12 cellular contexts compared by ENCODE assay signal in genomic region chr12:122282066-122282465, GRCh38. TPM values are rescaled to one million over a fixed set of nuclear protein-coding genes. Genes with fewer than 3 reads are reported as not detected.
DNase-seq lines count a peak whose midpoint lies in the region; ATAC-seq, FAIRE-seq and TF ChIP-seq lines count a peak whose summit lies in the region.
"Had no signal": no experiment of that assay in that cellular context is flagged by ENCODE, and none has a peak within 500 bp of the region (broad histone marks: within the 10 kb centered on the region; RNA-seq: fewer than 3 reads in every experiment).

No MANE protein-coding gene starts in this region.

- FAIRE-seq in urothelium cell line (lab: Jason Lieb, UNC): no peak

- POLR2A ChIA-PET in MCF 10A (lab: Yijun Ruan, JAX): no interaction called here
- POLR2A ChIA-PET in naive thymus-derived CD4-positive, alpha-beta T cell (lab: Charles Lee): interaction anchor here (0.6 kb wide), 1 partner anchor 1286 kb away, joined by 3 read pairs; no protein-coding TSS in a partner anchor

- H3K27me3 ChIP-seq in breast epithelium (no peaks in the 10 kb centered on the region), body of pancreas (no peaks in the 10 kb centered on the region)
- H3K27me3 ChIP-seq in naive thymus-derived CD4-positive, alpha-beta T cell (ENCODE audit: control insufficient read depth in 2 of 2, insufficient read depth in 2 of 2, low read length in 2 of 2): no peaks in the 10 kb centered on the region
- H3K27me3 ChIP-seq: BLaER1 treated with 17β-estradiol and CSF1 and Interleukin-3, amounts not matched to agents 10 nM and 100 nM had no signal

- no peak overlapping the region for H3K27ac ChIP-seq in breast epithelium
- no peak overlapping the region for H3K27ac ChIP-seq in body of pancreas
- no peak overlapping the region for H3K27ac ChIP-seq in naive thymus-derived CD4-positive, alpha-beta T cell (ENCODE audit: low read depth, low read length)
- H3K27ac ChIP-seq: BLaER1 treated with 17β-estradiol and CSF1 and Interleukin-3, amounts not matched to agents 10 nM and 100 nM had no signal

- H3K27me3 Mint-ChIP-seq in MCF 10A (ENCODE audit: insufficient read depth, unreplicated experiment): no peaks in the 10 kb centered on the region
- no peaks in the 10 kb centered on the region for H3K27me3 Mint-ChIP-seq in naive thymus-derived CD4-positive, alpha-beta T cell

- no peaks in the 10 kb centered on the region for H3K9me3 ChIP-seq in breast epithelium
- H3K9me3 ChIP-seq in body of pancreas: no peaks in the 10 kb centered on the region
- no peaks in the 10 kb centered on the region for H3K9me3 ChIP-seq in naive thymus-derived CD4-positive, alpha-beta T cell (ENCODE audit: control insufficient read depth in 2 of 3, low read length in 3 of 3)
- H3K9me3 ChIP-seq: BLaER1 treated with 17β-estradiol and CSF1 and Interleukin-3, amounts not matched to agents 10 nM and 100 nM had no signal

- no peak overlapping the region for H3K4me3 Mint-ChIP-seq in MCF 10A (ENCODE audit: unreplicated experiment)
- H3K4me3 Mint-ChIP-seq in naive thymus-derived CD4-positive, alpha-beta T cell: no peak overlapping the region
- H3K4me3 Mint-ChIP-seq: mesothelial cell of epicardium had no signal

- WGBS in body of pancreas, 2 donors: 72 to 82% methylated on average over 4 of the region's 4 CpGs

- intact Hi-C loops in MCF 10A (cut with micrococcal nuclease) (no loop called here), breast epithelium (cut with DNase I; ENCODE audit: low total_unique reads) (no loop called here), body of pancreas (cut with DNase I) (no loop called here)
- intact Hi-C loops in naive thymus-derived CD4-positive, alpha-beta T cell (cut with micrococcal nuclease): no loop called here

- peaks cover 67% of the 10 kb centered on the region for H3K36me3 Mint-ChIP-seq in MCF 10A (ENCODE audit: insufficient read depth, unreplicated experiment)
- peaks cover 4 to 29% (median 10%) of the 10 kb centered on the region in 5 donors for H3K36me3 Mint-ChIP-seq in naive thymus-derived CD4-positive, alpha-beta T cell

- H3K36me3 ChIP-seq in breast epithelium (no peaks in the 10 kb centered on the region), body of pancreas (replicated peaks in 1 of 2; ENCODE audit: insufficient read depth in 1 of 2, low read depth in 2 of 2) (peaks cover 0 to 15% of the 10 kb centered on the region in 2 donors)
- H3K36me3 ChIP-seq in naive thymus-derived CD4-positive, alpha-beta T cell (ENCODE audit: control insufficient read depth in 2 of 3, insufficient read depth in 3 of 3, low read length in 3 of 3): peaks cover 0 to 24% (median 0%) of the 10 kb centered on the region in 3 experiments

- no peak overlapping the region for H3K27ac Mint-ChIP-seq in MCF 10A (ENCODE audit: low read depth, unreplicated experiment)
- H3K27ac Mint-ChIP-seq in naive thymus-derived CD4-positive, alpha-beta T cell: peak overlapping the region in 4 of 9 donors; percentile 12 to 43 (median 30)
- H3K27ac Mint-ChIP-seq: mesothelial cell of epicardium had no signal

- CTCF ChIA-PET in MCF 10A (lab: Yijun Ruan, JAX): interaction anchor here (0.7 to 1.0 kb wide), 2 partner anchors 31 to 74 kb away, joined by 4 to 5 read pairs; no protein-coding TSS in a partner anchor
- CTCF ChIA-PET in naive thymus-derived CD4-positive, alpha-beta T cell (lab: Charles Lee): interaction anchor here (0.8 kb wide), 1 partner anchor 361 kb away, joined by 3 read pairs; no protein-coding TSS in a partner anchor

- ATAC-seq in body of pancreas: no peak
- no peak for ATAC-seq in naive thymus-derived CD4-positive, alpha-beta T cell

- no peaks in the 10 kb centered on the region for H3K4me1 Mint-ChIP-seq in MCF 10A (ENCODE audit: insufficient read depth, unreplicated experiment)
- peaks cover 0 to 5% (median 0%) of the 10 kb centered on the region in 7 donors for H3K4me1 Mint-ChIP-seq in naive thymus-derived CD4-positive, alpha-beta T cell

- TF ChIP-seq CTCF in MCF 10A (IDR thresholded peaks at IDR 0.05; ENCODE audit: unreplicated experiment) (no peak), breast epithelium (IDR thresholded peaks at IDR 0.05) (no peak), body of pancreas (IDR thresholded peaks at IDR 0.05) (no peak)

- H3K4me3 ChIP-seq in breast epithelium (no peak overlapping the region), body of pancreas (no peak overlapping the region)
- no peak overlapping the region for H3K4me3 ChIP-seq in naive thymus-derived CD4-positive, alpha-beta T cell (ENCODE audit: low read length)
- H3K4me3 ChIP-seq: BLaER1 treated with 17β-estradiol and CSF1 and Interleukin-3, amounts not matched to agents 10 nM and 100 nM had no signal

- no TSS peak for BruUV-seq in MCF 10A (replicated peaks; lab: Mats Ljungman, UMichigan)

- peak; percentile 26 for DNase-seq in MCF 10A (ENCODE audit: unreplicated experiment)
- DNase-seq in breast epithelium (ENCODE audit: low spot score in 2 of 2): no peak
- DNase-seq in T1000 (lab: John Stamatoyannopoulos, UW): peak; percentile 72
- DNase-seq in glomerular visceral epithelial cell (ENCODE audit: extremely low spot score): peak; percentile 40
- peak; percentile 49 for DNase-seq in urothelium cell line (ENCODE audit: low spot score)
- no peak for DNase-seq in hippocampal formation (lab: John Stamatoyannopoulos, UW)
- no peak for DNase-seq in body of pancreas
- no peak for DNase-seq in naive thymus-derived CD4-positive, alpha-beta T cell
- DNase-seq: MV-4-11; NK-92 treated with Interleukin-12 subunit alpha and Interleukin-12 subunit beta, amount 100 ng/mL, for 24 hours had no signal

- TF ChIP-seq POLR2A in breast epithelium (IDR thresholded peaks at IDR 0.05) (no peak), body of pancreas (IDR thresholded peaks at IDR 0.05) (no peak)

- H3K9me3 Mint-ChIP-seq in MCF 10A (ENCODE audit: unreplicated experiment): no peaks in the 10 kb centered on the region
- H3K9me3 Mint-ChIP-seq in naive thymus-derived CD4-positive, alpha-beta T cell: no peaks in the 10 kb centered on the region
- H3K9me3 Mint-ChIP-seq: mesothelial cell of epicardium had no signal

- H3K4me1 ChIP-seq in breast epithelium (no peaks in the 10 kb centered on the region), body of pancreas (no peaks in the 10 kb centered on the region)
- H3K4me1 ChIP-seq in naive thymus-derived CD4-positive, alpha-beta T cell (ENCODE audit: control insufficient read depth in 2 of 2, insufficient read depth in 2 of 2, low read length in 2 of 2): no peaks in the 10 kb centered on the region
- H3K4me1 ChIP-seq: BLaER1 treated with 17β-estradiol and CSF1 and Interleukin-3, amounts not matched to agents 10 nM and 100 nM had no signal

RNA-seq across cellular contexts. Expression of gene VPS33A, which starts 15.8 kb away (rescaled TPM):
- 16.5 and 22.2 TPM in 2 replicates for total RNA-seq in MCF 10A (2022)
- total RNA-seq in breast epithelium: 10 to 100 TPM; 13.4 to 17.4 (median 14.4) TPM
- 1 to 10 TPM; 7.3 to 9.9 TPM for total RNA-seq in body of pancreas
- 10 to 100 TPM; 19.9 to 34.5 (median 31.4) TPM for total RNA-seq in naive thymus-derived CD4-positive, alpha-beta T cell
- 10 to 100 TPM; 18.0 to 28.3 TPM for polyA plus RNA-seq in naive thymus-derived CD4-positive, alpha-beta T cell

RNA-seq across cellular contexts. Expression of gene DIABLO, which starts 56.2 kb away (rescaled TPM):
- total RNA-seq in MCF 10A (2022) (69.6 and 70.1 TPM in 2 replicates), breast epithelium (10 to 100 TPM; 48.2 to 71.1 (median 62.3) TPM), body of pancreas (10 to 100 TPM; 15.8 to 28.3 TPM)
- 10 to 100 TPM; 41.3 to 94.1 (median 50.1) TPM for total RNA-seq in naive thymus-derived CD4-positive, alpha-beta T cell
- 10 to 100 TPM; 58.3 to 68.3 TPM for polyA plus RNA-seq in naive thymus-derived CD4-positive, alpha-beta T cell

Comparison
In these comparisons a context has a peak if more than half of its experiments do, and no peak if none do; other contexts are left out.
1. DNase-seq: peak in MCF 10A (single experiment), T1000 (single experiment), glomerular visceral epithelial cell (single experiment) and urothelium cell line (single experiment); none in breast epithelium (0 of 2), hippocampal formation (0 of 2), body of pancreas (0 of 4) and naive thymus-derived CD4-positive, alpha-beta T cell (0 of 9).